ENCODE assay signal across 1 cellular context in genomic region chr15:30043211-30043655, GRCh38.
TF ChIP-seq lines count a peak whose summit lies in the region.

No MANE protein-coding gene starts in this region.

TF ChIP-seq in liver, 16 proteins besides CTCF, POLR2A, EP300 and RAD21 (continued from another document):
- TF ChIP-seq FOXA1 (IDR thresholded peaks at IDR 0.05): no peak
- TF ChIP-seq TAF1 (conservative IDR thresholded peaks at IDR 0.05): no peak
- no peak for TF ChIP-seq HNF4A (conservative IDR thresholded peaks at IDR 0.05)
- no peak for TF ChIP-seq FOXA2 (IDR thresholded peaks at IDR 0.05)
- no peak for TF ChIP-seq SP1 (IDR thresholded peaks at IDR 0.05)
- TF ChIP-seq YY1 (IDR thresholded peaks at IDR 0.05): no peak
- TF ChIP-seq MAX (IDR thresholded peaks at IDR 0.05): no peak
- no peak for TF ChIP-seq REST (IDR thresholded peaks at IDR 0.05)
